ENCODE assay signal across 21 cellular contexts in genomic region chr5:1175801-1176472, GRCh38. TPM values are rescaled to one million over a fixed set of nuclear protein-coding genes. Genes with fewer than 3 reads are reported as not detected.
"Had no signal": no experiment of that assay in that cellular context is flagged by ENCODE, and none has a peak within 500 bp of the region (broad histone marks: within the 10 kb centered on the region; RNA-seq: fewer than 3 reads in every experiment).

No MANE protein-coding gene starts in this region.

- ATAC-seq: naive thymus-derived CD4-positive, alpha-beta T cell; pancreas had no signal

- H3K4me1 ChIP-seq: esophagus squamous epithelium, tibial artery had no signal

- H3K79me2 ChIP-seq: hepatocyte had no signal

- H3K27ac ChIP-seq: esophagus squamous epithelium, hepatocyte, neutrophil, pancreas, tibial artery had no signal

- H3K9me3 ChIP-seq: esophagus squamous epithelium, neutrophil, pancreas, tibial artery had no signal

- H3K4me2 ChIP-seq: hepatocyte had no signal

- DNase-seq: activated CD4-positive, alpha-beta T cell treated with anti-CD3 and anti-CD28 coated beads, Interleukin-2, amount 10 ng/mL, durations not matched to agents 24 days and 14 days; activated CD8-positive, alpha-beta memory T cell treated with anti-CD3 and anti-CD28 coated beads, Interleukin-2, amount 50 U/mL, for 4 hours; activated effector memory CD4-positive, alpha-beta T cell treated with Interleukin-2 at 50 U/mL for 16 hours; activated T-cell treated with anti-CD3 and anti-CD28 coated beads, Interleukin-2, amount 50 U/mL, for 48 hours; effector memory CD4-positive, alpha-beta T cell; esophagus squamous epithelium; stimulated activated CD4-positive, alpha-beta T cell treated with anti-CD3 and anti-CD28 coated beads, Interleukin-2, amount 100 ng/mL, for 24 hours; stimulated activated naive CD4-positive, alpha-beta T cell treated with Interleukin-2 at 50 U/mL for 16 hours; T1000; tibial artery had no signal

- H3K27me3 ChIP-seq: hepatocyte, neutrophil, pancreas had no signal

- FAIRE-seq: endothelial cell of umbilical vein, pancreas had no signal

- H2AFZ ChIP-seq: hepatocyte had no signal

- H3K4me3 ChIP-seq: esophagus squamous epithelium, hepatocyte, pancreas, tibial artery had no signal

- H3K36me3 ChIP-seq: esophagus squamous epithelium, neutrophil, pancreas, tibial artery had no signal

RNA-seq across cellular contexts. Expression of gene SLC6A19, which starts 25.5 kb away (rescaled TPM):
- total RNA-seq: activated CD4-positive, alpha-beta T cell treated with anti-CD3 and anti-CD28 coated beads, Interleukin-2, amount 10 ng/mL, durations not matched to agents 24 days and 14 days; dermis blood vessel endothelial cell; endothelial cell of umbilical vein; esophagus squamous epithelium; naive thymus-derived CD4-positive, alpha-beta T cell; subcutaneous adipose tissue; T-helper 1 cell treated with Interleukin-12 subunit alpha and Interleukin-12 subunit beta and Interleukin-4 antibody, amounts not matched to agents 30 ng/mL and 1 ng/mL, for 36 hours; urinary bladder had no signal
- polyA plus RNA-seq: endothelial cell of umbilical vein; naive thymus-derived CD4-positive, alpha-beta T cell; urinary bladder had no signal

RNA-seq across cellular contexts. Expression of gene SLC6A18, which starts 49.2 kb away (rescaled TPM):
- total RNA-seq: activated CD4-positive, alpha-beta T cell treated with anti-CD3 and anti-CD28 coated beads, Interleukin-2, amount 10 ng/mL, durations not matched to agents 24 days and 14 days; dermis blood vessel endothelial cell; endothelial cell of umbilical vein; esophagus squamous epithelium; hepatocyte; mucosa of gallbladder; naive thymus-derived CD4-positive, alpha-beta T cell; pancreas; skeletal muscle tissue; subcutaneous adipose tissue; T-helper 1 cell treated with Interleukin-12 subunit alpha and Interleukin-12 subunit beta and Interleukin-4 antibody, amounts not matched to agents 30 ng/mL and 1 ng/mL, for 36 hours; urinary bladder had no signal
- polyA plus RNA-seq: endothelial cell of umbilical vein; naive thymus-derived CD4-positive, alpha-beta T cell; urinary bladder had no signal
